ENCODE assay signal across 9 cellular contexts in genomic region chrX:30309139-30309571, GRCh38. TPM values are rescaled to one million over a fixed set of nuclear protein-coding genes. Genes with fewer than 3 reads are reported as not detected.
DNase-seq lines count a peak whose midpoint lies in the region; ATAC-seq, FAIRE-seq and TF ChIP-seq lines count a peak whose summit lies in the region.
"Had no signal": no experiment of that assay in that cellular context is flagged by ENCODE, and none has a peak within 500 bp of the region (broad histone marks: within the 10 kb centered on the region; RNA-seq: fewer than 3 reads in every experiment).

NR0B1 (minus strand) TSS chrX:30309390; CDS start chrX:30309363, 27 bp downstream.

- H3K9me3 Mint-ChIP-seq in GM23338, result no peaks in the 10 kb centered on the region

- TF ChIP-seq CTCF in GM23338 (conservative IDR thresholded peaks at IDR 0.05; ENCODE audit: low read depth in 2 of 2), result no peak
- TF ChIP-seq CTCF in heart left ventricle (IDR thresholded peaks at IDR 0.05), result no peak
- no peak for TF ChIP-seq CTCF in HepG2 (CRISPR knock-in tag; IDR thresholded peaks at IDR 0.05)

- no TSS peak for BruUV-seq in HepG2 (replicated peaks; lab: Mats Ljungman, UMichigan)

- peak; percentile 34 for DNase-seq in GM23338 (ENCODE audit: low spot score)
- DNase-seq in SJSA1 (ENCODE audit: low read depth in 1 of 2, low spot score in 2 of 2), result no peak
- peak in 2 of 5 donors; percentile 4 to 29 for DNase-seq in heart left ventricle
- no peak for DNase-seq in skeletal muscle cell (ENCODE audit: low read depth)
- DNase-seq in HepG2 (ENCODE audit: low spot score), result no peak
- DNase-seq in GM19239 (ENCODE audit: insufficient read length, low spot score), result no peak
- DNase-seq: right lobe of liver, SJCRH30 had no signal

- H3K27me3 ChIP-seq in GM23338 (ENCODE audit: insufficient read depth) (peaks cover 46% of the 10 kb centered on the region), SJSA1 (replicated peaks) (no peaks in the 10 kb centered on the region), heart left ventricle (peaks cover 0 to 36% (median 8%) of the 10 kb centered on the region in 9 donors), HepG2 (ENCODE audit: control insufficient read depth in 1 of 2, insufficient read depth in 2 of 2, low read length in 2 of 2) (peaks cover 0 to 4% of the 10 kb centered on the region in 2 experiments; a peak in 1 of 5 replicates)
- H3K27me3 ChIP-seq: SJCRH30 had no signal

- H3K4me3 Mint-ChIP-seq in GM23338, result peak within 1 kb of the TSS; percentile 65

- no peak within 1 kb of the TSS for H3K9ac ChIP-seq in HepG2 (ENCODE audit: insufficient read depth, low read depth, low read length)

- TF ChIP-seq POLR2A in heart left ventricle (IDR thresholded peaks at IDR 0.05) (no peak), HepG2 (IDR thresholded peaks at IDR 0.05; ENCODE audit: insufficient read depth in 1 of 2, low read depth in 2 of 2, low read length in 2 of 2) (no peak)

- peak; percentile 78 for ATAC-seq in GM23338
- peak in 3 of 4 donors; percentile 52 to 80 (median 73) for ATAC-seq in heart left ventricle
- ATAC-seq in HepG2, result no peak
- no peak for ATAC-seq in HG03196 (IDR thresholded peaks at IDR 0.05; ENCODE audit: unreplicated experiment)

- no peaks in the 10 kb centered on the region for H3K79me2 ChIP-seq in GM23338 (replicated peaks; ENCODE audit: insufficient read depth)
- no peaks in the 10 kb centered on the region for H3K79me2 ChIP-seq in HepG2 (ENCODE audit: insufficient read depth, low read length)

- POLR2A ChIA-PET in HepG2 (lab: Yijun Ruan, JAX), result no interaction called here

- H3K4me1 ChIP-seq in GM23338 (ENCODE audit: insufficient read depth) (no peaks in the 10 kb centered on the region), SJSA1 (replicated peaks) (peaks cover 27% of the 10 kb centered on the region), heart left ventricle (peaks cover 0 to 10% (median 0%) of the 10 kb centered on the region in 12 donors), HepG2 (ENCODE audit: insufficient read depth, low read length) (peaks cover 25% of the 10 kb centered on the region)
- H3K4me1 ChIP-seq: right lobe of liver had no signal

- FAIRE-seq in HepG2 (lab: Jason Lieb, UNC) (no peak), GM19239 (lab: Jason Lieb, UNC) (no peak)

- peak within 1 kb of the TSS; percentile 76 for H3K4me2 ChIP-seq in GM23338
- H3K4me2 ChIP-seq in HepG2 (ENCODE audit: low read depth, low read length), result no peak within 1 kb of the TSS

- no peaks in the 10 kb centered on the region for H3K4me1 Mint-ChIP-seq in GM23338

- no peak within 1 kb of the TSS for H3K27ac Mint-ChIP-seq in GM23338

- H3K36me3 ChIP-seq in GM23338 (ENCODE audit: insufficient read depth) (no peaks in the 10 kb centered on the region), SJSA1 (no peaks in the 10 kb centered on the region), heart left ventricle (no peaks in the 10 kb centered on the region), HepG2 (replicated peaks in 1 of 2; ENCODE audit: control insufficient read depth in 1 of 2, insufficient read depth in 2 of 2, low read length in 2 of 2) (no peaks in the 10 kb centered on the region)
- H3K36me3 ChIP-seq: right lobe of liver, SJCRH30 had no signal

- no peaks in the 10 kb centered on the region for H3F3A ChIP-seq in GM23338 (replicated peaks; ENCODE audit: low read depth)

- in situ Hi-C loops in HepG2 (cut with HindIII; ENCODE audit: extremely low pct_ligation_motif_present, low pct_unique_long_range_greater_than_20kb), result no loop called here

- intact Hi-C loops in heart left ventricle (cut with DNase I) (no loop called here), HepG2 (cut with micrococcal nuclease; ENCODE audit: unreplicated experiment) (no loop called here)

- TF ChIP-seq EP300 in HepG2 (IDR thresholded peaks at IDR 0.05; ENCODE audit: low read depth in 2 of 2, low read length in 2 of 2) (no peak), HepG2 (CRISPR knock-in tag; IDR thresholded peaks at IDR 0.05; ENCODE audit: borderline replicate concordance) (no peak)

- H3K27me3 Mint-ChIP-seq in GM23338 (ENCODE audit: insufficient read depth, low read depth, poor library complexity), result peaks cover 31% of the 10 kb centered on the region

- H3K9me2 ChIP-seq in GM23338 (ENCODE audit: insufficient read depth), result no peaks in the 10 kb centered on the region

- no peak for TF ChIP-seq RAD21 in HepG2 (CRISPR knock-in tag; IDR thresholded peaks at IDR 0.05)

- H3K36me3 Mint-ChIP-seq in GM23338 (ENCODE audit: low read depth), result no peaks in the 10 kb centered on the region

- H2AFZ ChIP-seq in GM23338, result peak within 1 kb of the TSS; percentile 69
- no peak within 1 kb of the TSS for H2AFZ ChIP-seq in HepG2 (ENCODE audit: low read length)

- CTCF ChIA-PET in HepG2 (lab: Yijun Ruan, JAX; ENCODE audit: low intra/inter-chr PET ratio, low total read pairs), result no interaction called here

- H3K4me3 ChIP-seq in GM23338 (peak within 1 kb of the TSS; percentile 53), SJSA1 (peak within 1 kb of the TSS; percentile 42), heart left ventricle (peak within 1 kb of the TSS in 6 of 12 donors; percentile 3 to 33 (median 14)), skeletal muscle cell (ENCODE audit: low read depth, low read length) (peak within 1 kb of the TSS; percentile 40), HepG2 (replicated peaks in 1 of 3; ENCODE audit: insufficient read depth in 1 of 3, low read depth in 2 of 3, low read length in 3 of 3) (no peak within 1 kb of the TSS)
- H3K4me3 ChIP-seq: right lobe of liver, SJCRH30 had no signal

- no peaks in the 10 kb centered on the region for H3K9me3 ChIP-seq in SJSA1 (replicated peaks)
- no peaks in the 10 kb centered on the region for H3K9me3 ChIP-seq in heart left ventricle
- H3K9me3 ChIP-seq in HepG2 (ENCODE audit: low read length), result no peaks in the 10 kb centered on the region
- H3K9me3 ChIP-seq: right lobe of liver, SJCRH30 had no signal

- 1 to 34% (median 18%) methylated on average over 21 to 46 of the region's 46 CpGs for WGBS in heart left ventricle, 4 donors
- WGBS in HepG2 (ENCODE audit: low lambda C conversion rate), result no CpG with 5 or more reads among the region's 46 CpGs

- no peaks in the 10 kb centered on the region for H4K20me1 ChIP-seq in GM23338 (replicated peaks; ENCODE audit: insufficient read depth)
- H4K20me1 ChIP-seq in HepG2 (ENCODE audit: insufficient read depth, low read length), result no peaks in the 10 kb centered on the region

- H3K27ac ChIP-seq in GM23338 (ENCODE audit: low read depth), result no peak within 1 kb of the TSS
- H3K27ac ChIP-seq in SJSA1, result peak within 1 kb of the TSS; percentile 79
- no peak within 1 kb of the TSS for H3K27ac ChIP-seq in heart left ventricle
- H3K27ac ChIP-seq in HepG2 (ENCODE audit: extremely low read length, insufficient read depth, low read length), result no peak within 1 kb of the TSS
- H3K27ac ChIP-seq: right lobe of liver, SJCRH30 had no signal

TF ChIP-seq in HepG2, 621 proteins besides CTCF, POLR2A, EP300 and RAD21 (continues in another document):
- TF ChIP-seq AHR (CRISPR knock-in tag; IDR thresholded peaks at IDR 0.05) (no peak), DMAP1 (CRISPR knock-in tag; IDR thresholded peaks at IDR 0.05) (no peak), ZNF431 (CRISPR knock-in tag; IDR thresholded peaks at IDR 0.05; ENCODE audit: borderline replicate concordance, low read depth) (no peak), HOXA7 (CRISPR knock-in tag; IDR thresholded peaks at IDR 0.05) (no peak), ZSCAN9 (CRISPR knock-in tag; IDR thresholded peaks at IDR 0.05; ENCODE audit: borderline replicate concordance) (no peak), SYNCRIP (IDR thresholded peaks at IDR 0.05; ENCODE audit: insufficient read depth, low read depth, low read length) (no peak), BHLHE40 (IDR thresholded peaks at IDR 0.05; ENCODE audit: low read length) (no peak), POLR2G (IDR thresholded peaks at IDR 0.05; ENCODE audit: low read depth, low read length) (no peak)

RNA-seq across cellular contexts. Expression of gene NR0B1, which starts in this region (rescaled TPM):
- 0.16 and 0.45 TPM in 2 replicates for total RNA-seq in GM23338 (2014; rRNA removed; shearing (Covaris generic))
- polyA plus RNA-seq in GM23338 (2016; fragmentation: Nextera tagmentation; extraction: Ambion mirVana) (0.26 and 0.63 TPM in 2 replicates), heart left ventricle (under 1 TPM in 1 of 2 donors, not detected in 1; 0.11 TPM), HepG2 (2011; rRNA removed) (not detected in 2 replicates)
- 12.1 and 12.5 TPM in 2 replicates for total RNA-seq in SJSA1 (2014; rRNA removed; shearing (Covaris generic))
- total RNA-seq in heart left ventricle (not detected), HepG2 (2016; rRNA removed; fragmentation: Illumina TruSeq; extraction: Trizol) (not detected in 2 replicates)
- not detected in 2 replicates for total RNA-seq in HepG2 (2016; cell fraction: cytosol; rRNA removed; fragmentation: Illumina TruSeq; extraction: Trizol; ENCODE audit: low read depth)
- not detected in 2 replicates for total RNA-seq in HepG2 (2016; cell fraction: insoluble cytoplasmic fraction; rRNA removed; fragmentation: Illumina TruSeq; extraction: Trizol)
- total RNA-seq in HepG2 (2016; cell fraction: membrane; rRNA removed; fragmentation: Illumina TruSeq; extraction: Trizol), result not detected in 2 replicates
- not detected in 2 replicates for total RNA-seq in HepG2 (2016; cell fraction: nucleus; rRNA removed; fragmentation: Illumina TruSeq; extraction: Trizol)
- polyA plus RNA-seq in HepG2 (2011; cell fraction: cytosol; rRNA removed), result not detected in 2 replicates
- not detected in 2 replicates for polyA plus RNA-seq in HepG2 (2011; cell fraction: nucleus; rRNA removed)
- polyA plus RNA-seq in HepG2 (2012), result not detected in 2 replicates
- polyA plus RNA-seq in HepG2 (2016; cell fraction: cytosol; fragmentation: Illumina TruSeq; extraction: Trizol; ENCODE audit: low read depth), result not detected in 2 replicates
- not detected in 2 replicates for polyA plus RNA-seq in HepG2 (2016; cell fraction: insoluble cytoplasmic fraction; fragmentation: Illumina TruSeq; extraction: Trizol; ENCODE audit: low read depth)
- not detected in 2 replicates for polyA plus RNA-seq in HepG2 (2016; cell fraction: membrane; fragmentation: Illumina TruSeq; extraction: Trizol; ENCODE audit: low read depth)
- not detected in 2 replicates for polyA plus RNA-seq in HepG2 (2016; cell fraction: nucleus; fragmentation: Illumina TruSeq; extraction: Trizol; ENCODE audit: insufficient read depth, low read depth)
- polyA minus RNA-seq in HepG2 (2011; rRNA and poly(A)+ RNA removed; ENCODE audit: low replicate concordance), result 0.08 TPM in 1 of 2 replicates, not detected in the other
- polyA minus RNA-seq in HepG2 (2011; cell fraction: cytosol; rRNA and poly(A)+ RNA removed), result not detected in 2 replicates
- polyA minus RNA-seq in HepG2 (2011; cell fraction: nucleus; rRNA and poly(A)+ RNA removed), result not detected in 2 replicates
- total RNA-seq: right lobe of liver, SJCRH30 had no signal

Comparison
In these comparisons a context has a peak if more than half of its experiments do, and no peak if none do; other contexts are left out.
1. Peak in DNase-seq, ATAC-seq, H3K4me3 ChIP-seq and H3K4me2 ChIP-seq in GM23338; RNA of the gene not detected or under 1 TPM.
2. Peak in ATAC-seq in heart left ventricle; RNA of the gene not detected or under 1 TPM.
3. H3K4me3 ChIP-seq: peak in SJSA1 (single experiment) and skeletal muscle cell (single experiment); none in HepG2 (0 of 3).